Comparison of ENCODE assay signal across 8 cellular contexts in genomic region chr17:32066863-32067642, GRCh38. TPM values are rescaled to one million over a fixed set of nuclear protein-coding genes. Genes with fewer than 3 reads are reported as not detected.
A peak's percentile ranks its signal among the peaks of the same experiment; 100 is the strongest.
DNase-seq lines count a peak whose midpoint lies in the region; ATAC-seq and TF ChIP-seq lines count a peak whose summit lies in the region.
"Not testable (repeated sequence)": the region's sequence is repeated elsewhere in the genome, so short reads cannot be mapped to it uniquely, and the experiment has no call there.

No MANE protein-coding gene starts in this region.

- POLR2A ChIA-PET in A673 (lab: Charles Lee; ENCODE audit: low non-redundant PET): not testable (repeated sequence)

- H3K4me1 Mint-ChIP-seq in activated naive CD4-positive, alpha-beta T cell treated with anti-CD3 and anti-CD28 coated beads for 36 hours (ENCODE audit: low read depth): not testable (repeated sequence)

- peak; percentile 27; the same call in 1 of the 2 replicates for TF ChIP-seq CTCF in A673 (conservative IDR thresholded peaks at IDR 0.05; ENCODE audit: low read depth, low read length)
- TF ChIP-seq CTCF in epithelial cell of proximal tubule (conservative IDR thresholded peaks at IDR 0.05; ENCODE audit: low read depth, low read length): peak; percentile 23

- not testable (repeated sequence) for H3K27me3 Mint-ChIP-seq in activated naive CD4-positive, alpha-beta T cell treated with anti-CD3 and anti-CD28 coated beads for 36 hours (ENCODE audit: low read depth)

- not testable (repeated sequence) for H3K27ac ChIP-seq in A673 (ENCODE audit: low read depth, low read length, poor library complexity, severe bottlenecking)

- H3K4me3 Mint-ChIP-seq in activated naive CD4-positive, alpha-beta T cell treated with anti-CD3 and anti-CD28 coated beads for 36 hours: peak overlapping the region; percentile 42

- peak overlapping the region; percentile 74 for H3K27ac Mint-ChIP-seq in activated naive CD4-positive, alpha-beta T cell treated with anti-CD3 and anti-CD28 coated beads for 36 hours

- intact Hi-C loops in A673 (cut with micrococcal nuclease; ENCODE audit: unreplicated experiment): not testable (repeated sequence)
- intact Hi-C loops in activated naive CD4-positive, alpha-beta T cell treated with anti-CD3 and anti-CD28 coated beads for 36 hours (cut with micrococcal nuclease): loop anchor here (5.0 kb wide), 1 partner anchor 70 kb away; no protein-coding TSS in a partner anchor

- CTCF ChIA-PET in A673 (lab: Charles Lee); activated naive CD4-positive, alpha-beta T cell treated with anti-CD3 and anti-CD28 coated beads for 36 hours (lab: Charles Lee): not testable (repeated sequence)

- not testable (repeated sequence) for H3K4me1 ChIP-seq in A673 (ENCODE audit: insufficient read depth, low read length, poor library complexity, severe bottlenecking)

- H3K4me3 ChIP-seq in A673 (ENCODE audit: low read depth, low read length, poor library complexity, severe bottlenecking): not testable (repeated sequence)
- H3K4me3 ChIP-seq in epithelial cell of proximal tubule (ENCODE audit: low read depth, low read length): peak overlapping the region; percentile 21

- in situ Hi-C loops in KBM-7 (cut with MboI; ENCODE audit: low pct_unique_long_range_greater_than_20kb, low sequenced_read_pairs): not testable (repeated sequence)

- peak; percentile 56 for ATAC-seq in GM19395 (IDR thresholded peaks at IDR 0.05; ENCODE audit: unreplicated experiment)

- not testable (repeated sequence) for H3K9me3 Mint-ChIP-seq in activated naive CD4-positive, alpha-beta T cell treated with anti-CD3 and anti-CD28 coated beads for 36 hours

- H3K36me3 ChIP-seq in A673 (ENCODE audit: insufficient read depth, low read length, poor library complexity, severe bottlenecking): not testable (repeated sequence)

- not testable (repeated sequence) for H3K36me3 Mint-ChIP-seq in activated naive CD4-positive, alpha-beta T cell treated with anti-CD3 and anti-CD28 coated beads for 36 hours (ENCODE audit: low read depth)

- not testable (repeated sequence) for H3K9me3 ChIP-seq in A673 (ENCODE audit: low read depth, low read length, poor library complexity, severe bottlenecking)

- not testable (repeated sequence) for DNase-seq in A673 (ENCODE audit: low spot score); epithelial cell of proximal tubule (ENCODE audit: low read depth)
- peak; percentile 51 for DNase-seq in KBM-7
- peak; percentile 42 for DNase-seq in activated CD4-positive, alpha-beta T cell treated with anti-CD3 and anti-CD28 coated beads for 1 hour
- DNase-seq in activated naive CD4-positive, alpha-beta T cell treated with anti-CD3 and anti-CD28 coated beads for 36 hours: peak; percentile 82
- peak; percentile 34 for DNase-seq in mucosa of gallbladder (ENCODE audit: low spot score)
- DNase-seq in stimulated activated CD4-positive, alpha-beta T cell treated with anti-CD3 and anti-CD28 coated beads, Interleukin-4, amount 100 ng/mL, for 1 hour: peak; percentile 49

- BruUV-seq in A673 (replicated peaks; lab: Mats Ljungman, UMichigan): not testable (repeated sequence)

- H3K27me3 ChIP-seq in A673 (replicated peaks; ENCODE audit: insufficient read depth, low read depth, low read length, poor library complexity): not testable (repeated sequence)

RNA-seq across cellular contexts. Expression of gene LRRC37B, which starts 59.9 kb away (rescaled TPM):
- total RNA-seq in A673 (2021): 14.2 and 21.2 TPM in 2 replicates
- 10 to 100 TPM; 14.4 to 15.0 TPM for total RNA-seq in activated naive CD4-positive, alpha-beta T cell treated with anti-CD3 and anti-CD28 coated beads for 36 hours
- 2.3 and 2.7 TPM in 2 replicates for total RNA-seq in epithelial cell of proximal tubule
- total RNA-seq in mucosa of gallbladder: 22.9 TPM
